Comparison of ENCODE assay signal across 1 cellular context in genomic region chr16:57539072-57539796, GRCh38.
TF ChIP-seq lines count a peak whose summit lies in the region.

No MANE protein-coding gene starts in this region.

TF ChIP-seq in GM12878, 131 proteins besides CTCF, POLR2A, EP300 and RAD21 (continued from another document):
- TF ChIP-seq RELB (IDR thresholded peaks at IDR 0.05; ENCODE audit: low read depth) (peak; percentile 75), NFYA (IDR thresholded peaks at IDR 0.05; ENCODE audit: borderline replicate concordance, low read depth, low read length) (no peak), CBFB (IDR thresholded peaks at IDR 0.05; ENCODE audit: low read depth) (peak; percentile 56; the same call in 1 of the 2 replicates), MYB (IDR thresholded peaks at IDR 0.05; ENCODE audit: borderline replicate concordance, low read depth, low read length) (no peak), TCF3 (IDR thresholded peaks at IDR 0.05; ENCODE audit: borderline replicate concordance, insufficient read depth, low read depth, low read length) (0 out of 2 replicates have a peak, but pooled peaks have one; percentile 19), ATF2 (IDR thresholded peaks at IDR 0.05; ENCODE audit: low read length) (no peak), IKZF1 (conservative IDR thresholded peaks at IDR 0.05) (peak; percentile 64), ATF7 (IDR thresholded peaks at IDR 0.05; ENCODE audit: low read depth) (peak; percentile 97), SIX5 (IDR thresholded peaks at IDR 0.05; ENCODE audit: low read depth, low read length, severe bottlenecking) (peak; percentile 2), MTA2 (IDR thresholded peaks at IDR 0.05; ENCODE audit: low read depth) (peak; percentile 85), ZZZ3 (IDR thresholded peaks at IDR 0.05; ENCODE audit: control insufficient read depth, insufficient read length, low read depth) (no peak), POU2F2 (IDR thresholded peaks at IDR 0.05; ENCODE audit: borderline replicate concordance, low read depth, low read length) (peak; percentile 80; the same call in 2 of the 3 replicates), YBX1 (IDR thresholded peaks at IDR 0.05) (no peak), ETV6 (conservative IDR thresholded peaks at IDR 0.05 in 1 of 2, IDR thresholded peaks at IDR 0.05 in 1 of 2; ENCODE audit: borderline replicate concordance in 1 of 2, low read depth in 1 of 2) (peak in 1 of 2 experiments; percentile 82; a peak in 2 of 4 replicates), REST (IDR thresholded peaks at IDR 0.05; ENCODE audit: low read depth, low read length) (no peak), ZBTB4 (CRISPR knock-in tag; IDR thresholded peaks at IDR 0.05) (no peak), CUX1 (IDR thresholded peaks at IDR 0.05; ENCODE audit: insufficient replicate concordance, low read depth, low read length) (peak; percentile 21), SMARCA5 (IDR thresholded peaks at IDR 0.05) (peak; percentile 55; the same call in 1 of the 2 replicates), SP1 (IDR thresholded peaks at IDR 0.05; ENCODE audit: low read depth, low read length) (peak; percentile 56), LARP7 (IDR thresholded peaks at IDR 0.05) (no peak), PML (IDR thresholded peaks at IDR 0.05; ENCODE audit: low read length) (no peak), HDGF (IDR thresholded peaks at IDR 0.05) (0 out of 2 replicates have a peak, but pooled peaks have one; percentile 77), POLR2AphosphoS5 (IDR thresholded peaks at IDR 0.05; ENCODE audit: low read length) (no peak), ZNF384 (IDR thresholded peaks at IDR 0.05; ENCODE audit: borderline replicate concordance, low read depth, low read length) (peak; percentile 72; the same call in 1 of the 2 replicates), NR2C2 (IDR thresholded peaks at IDR 0.05; ENCODE audit: borderline replicate concordance, control insufficient read depth, insufficient read length, low read depth) (no peak), IRF5 (IDR thresholded peaks at IDR 0.05; ENCODE audit: borderline replicate concordance) (no peak), CHD4 (IDR thresholded peaks at IDR 0.05) (no peak), JUNB (IDR thresholded peaks at IDR 0.05) (peak; percentile 84), PKNOX1 (IDR thresholded peaks at IDR 0.05) (peak; percentile 80), BCL11A (IDR thresholded peaks at IDR 0.05; ENCODE audit: low read depth, low read length) (peak; percentile 71; the same call in 1 of the 2 replicates), FOXK2 (IDR thresholded peaks at IDR 0.05) (no peak), SPI1 (IDR thresholded peaks at IDR 0.05; ENCODE audit: borderline replicate concordance, insufficient read depth, low read depth, low read length) (no peak), FOXM1 (IDR thresholded peaks at IDR 0.05; ENCODE audit: low read depth, low read length) (no peak), BCL3 (IDR thresholded peaks at IDR 0.05; ENCODE audit: borderline replicate concordance, insufficient read depth, low read depth, low read length, poor library complexity, severe bottlenecking) (peak; percentile 88), ASH2L (IDR thresholded peaks at IDR 0.05; ENCODE audit: borderline replicate concordance, low read depth) (no peak), RUNX3 (IDR thresholded peaks at IDR 0.05; ENCODE audit: low read length) (no peak), ZBED1 (IDR thresholded peaks at IDR 0.05; ENCODE audit: borderline replicate concordance) (peak; percentile 85), BHLHE40 (IDR thresholded peaks at IDR 0.05; ENCODE audit: borderline replicate concordance in 1 of 2, low read depth in 2 of 2, low read length in 1 of 2) (0 out of 4 replicates have a peak, but pooled peaks of 1 of the 2 experiments have one; percentile 23), HCFC1 (IDR thresholded peaks at IDR 0.05; ENCODE audit: low read length) (no peak), MAX (IDR thresholded peaks at IDR 0.05; ENCODE audit: low read depth, low read length) (no peak)
